Comparison of ENCODE assay signal across 10 cellular contexts in the genomic region with DNA sequence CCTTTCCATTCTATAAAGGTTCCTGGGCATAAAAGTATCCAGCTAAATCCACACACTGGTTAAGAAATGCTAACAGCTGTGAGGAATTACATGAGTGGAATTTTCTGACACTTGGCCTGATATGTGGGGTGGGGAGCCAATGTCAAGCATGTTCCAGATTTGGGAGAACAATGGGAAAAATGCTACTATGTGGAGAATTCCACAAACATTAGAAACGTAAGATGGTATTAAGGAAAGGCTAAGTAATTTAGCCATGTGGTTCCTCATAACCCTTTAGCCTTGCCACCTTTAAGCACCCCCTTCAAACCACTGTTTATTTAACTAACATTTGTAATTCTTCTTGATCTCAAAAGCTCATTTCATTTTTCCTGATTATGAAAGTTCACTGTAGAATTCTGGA.
"Had no signal": no experiment of that assay in that cellular context is flagged by ENCODE, and none has a peak within 500 bp of the region (broad histone marks: within the 10 kb centered on the region; RNA-seq: fewer than 3 reads in every experiment).

No MANE protein-coding gene starts in this region.

- H3K4me3 ChIP-seq: neural progenitor cell, pancreas, tibial artery had no signal

- H3K36me3 ChIP-seq: neural progenitor cell, pancreas, tibial artery had no signal

- DNase-seq: activated CD4-positive, alpha-beta T cell treated with anti-CD3 and anti-CD28 coated beads, Interleukin-2, amount 50 U/mL, for 1 hour; activated T-cell treated with anti-CD3 and anti-CD28 coated beads for 4 hours; aorta; effector CD4-positive, alpha-beta T cell; immature natural killer cell; mesenchymal stem cell; pancreas; tibial artery had no signal

- H3K9me3 ChIP-seq: pancreas, tibial artery had no signal

- H3K4me1 ChIP-seq: pancreas, tibial artery had no signal

- ATAC-seq: pancreas; stimulated activated effector memory CD8-positive, alpha-beta T cell treated with anti-CD3 and anti-CD28 coated beads, Interleukin-12 subunit alpha, Interleukin-12 subunit beta, amount 100 ng/mL, for 72 hours had no signal

- H3K27me3 ChIP-seq: neural progenitor cell, pancreas, tibial artery had no signal

- H3K27ac ChIP-seq: neural progenitor cell, pancreas, tibial artery had no signal
